Comparison of ENCODE assay signal across 9 cellular contexts in genomic region chr5:141135030-141135717, GRCh38. TPM values are rescaled to one million over a fixed set of nuclear protein-coding genes. Genes with fewer than 3 reads are reported as not detected.
DNase-seq lines count a peak whose midpoint lies in the region; ATAC-seq lines count a peak whose summit lies in the region.
"Had no signal": no experiment of that assay in that cellular context is flagged by ENCODE, and none has a peak within 500 bp of the region (broad histone marks: within the 10 kb centered on the region; RNA-seq: fewer than 3 reads in every experiment).

PCDHB5 (plus strand) TSS chr5:141135206; CDS start chr5:141135435, 229 bp downstream.

- H2BK12ac ChIP-seq in neuronal stem cell (ENCODE audit: low read length) = no peak within 1 kb of the TSS

- no peak within 1 kb of the TSS for H3K4ac ChIP-seq in neuronal stem cell (ENCODE audit: low read length)

- H3K27ac Mint-ChIP-seq in T-helper 2 cell treated with Interferon-gamma antibody and Interleukin-4, amounts not matched to agents 5 μg/mL and 100 μg/mL, for 36 hours = no peak within 1 kb of the TSS

- H4K91ac ChIP-seq in neuronal stem cell (ENCODE audit: low read depth, low read length, poor library complexity) = no peak within 1 kb of the TSS

- H3K27me3 ChIP-seq in endocrine pancreas (ENCODE audit: control insufficient read depth, insufficient read depth, low read length) = no peaks in the 10 kb centered on the region
- H3K27me3 ChIP-seq in neuronal stem cell (ENCODE audit: control insufficient read depth in 3 of 3, insufficient read depth in 3 of 3, low read depth in 1 of 3, low read length in 3 of 3) = no peaks in the 10 kb centered on the region

- H2BK120ac ChIP-seq in neuronal stem cell (ENCODE audit: low read depth, low read length) = no peak within 1 kb of the TSS

- no peak within 1 kb of the TSS for H4K8ac ChIP-seq in neuronal stem cell (ENCODE audit: low read depth, low read length)

- H3K9me3 ChIP-seq in endocrine pancreas (ENCODE audit: control insufficient read depth, low read length) = no peaks in the 10 kb centered on the region
- H3K9me3 ChIP-seq in neuronal stem cell (replicated peaks in 1 of 2; ENCODE audit: control insufficient read depth in 2 of 2, insufficient read depth in 1 of 2, low read depth in 1 of 2, low read length in 2 of 2) = peaks cover 10 to 42% of the 10 kb centered on the region in 2 donors

- peaks cover 35% of the 10 kb centered on the region for H3K9me3 Mint-ChIP-seq in T-helper 2 cell treated with Interferon-gamma antibody and Interleukin-4, amounts not matched to agents 5 μg/mL and 100 μg/mL, for 36 hours

- no peaks in the 10 kb centered on the region for H3K4me1 Mint-ChIP-seq in T-helper 2 cell treated with Interferon-gamma antibody and Interleukin-4, amounts not matched to agents 5 μg/mL and 100 μg/mL, for 36 hours (ENCODE audit: low read depth)

- peak within 1 kb of the TSS; percentile 3 for H2AFZ ChIP-seq in neuronal stem cell (ENCODE audit: low read length)

- H2AK5ac ChIP-seq in neuronal stem cell (ENCODE audit: low read depth, low read length) = no peak within 1 kb of the TSS

- DNase-seq in T-helper 2 cell treated with Interferon-gamma antibody and Interleukin-4, amounts not matched to agents 5 μg/mL and 100 μg/mL, for 36 hours (ENCODE audit: low spot score) = no peak
- DNase-seq in T-helper 2 cell (no peak), NCI-H748 treated with DMSO at 0.1 percent for 48 hours (lab: John Stamatoyannopoulos, UW) (peak; percentile 85), neuronal stem cell (ENCODE audit: low spot score) (no peak), NCI-H345 (lab: John Stamatoyannopoulos, UW) (no peak)
- DNase-seq: DND-41 had no signal

- H3K23ac ChIP-seq in neuronal stem cell (ENCODE audit: low read depth, low read length, poor library complexity) = no peak within 1 kb of the TSS

- no peaks in the 10 kb centered on the region for H3K79me1 ChIP-seq in neuronal stem cell (ENCODE audit: low read depth, low read length)

- peak within 1 kb of the TSS; percentile 20 for H3K4me3 Mint-ChIP-seq in T-helper 2 cell treated with Interferon-gamma antibody and Interleukin-4, amounts not matched to agents 5 μg/mL and 100 μg/mL, for 36 hours

- no peak within 1 kb of the TSS for H3K14ac ChIP-seq in neuronal stem cell (ENCODE audit: low read length)

- H3K27me3 Mint-ChIP-seq in T-helper 2 cell treated with Interferon-gamma antibody and Interleukin-4, amounts not matched to agents 5 μg/mL and 100 μg/mL, for 36 hours (ENCODE audit: low read depth) = no peaks in the 10 kb centered on the region

- no peak within 1 kb of the TSS for H2BK15ac ChIP-seq in neuronal stem cell (ENCODE audit: low read length)

- H3K4me2 ChIP-seq in neuronal stem cell (ENCODE audit: insufficient read depth, low read length, poor library complexity, severe bottlenecking) = no peak within 1 kb of the TSS

- peaks cover 2% of the 10 kb centered on the region for H3K36me3 Mint-ChIP-seq in T-helper 2 cell treated with Interferon-gamma antibody and Interleukin-4, amounts not matched to agents 5 μg/mL and 100 μg/mL, for 36 hours (ENCODE audit: low read depth)

- no peak within 1 kb of the TSS for H2BK5ac ChIP-seq in neuronal stem cell (ENCODE audit: low read length)

- H3K36me3 ChIP-seq in endocrine pancreas (ENCODE audit: control insufficient read depth, insufficient read depth, low read length) (no peaks in the 10 kb centered on the region), neuronal stem cell (replicated peaks in 1 of 2; ENCODE audit: control insufficient read depth in 2 of 2, insufficient read depth in 2 of 2, low read length in 2 of 2) (peaks cover 0 to 3% of the 10 kb centered on the region in 2 donors)

- no peaks in the 10 kb centered on the region for H3K4me1 ChIP-seq in endocrine pancreas (ENCODE audit: control insufficient read depth, insufficient read depth, low read length)
- H3K4me1 ChIP-seq in neuronal stem cell (ENCODE audit: control insufficient read depth in 2 of 2, insufficient read depth in 1 of 2, low read depth in 1 of 2, low read length in 2 of 2) = no peaks in the 10 kb centered on the region

- WGBS in neuronal stem cell (ENCODE audit: extremely low coverage in 2 of 2, insufficient read length in 2 of 2, insufficient replicate concordance in 1 of 2), 2 donors = no CpG with 5 or more reads among the region's 22 CpGs

- no peak within 1 kb of the TSS for H3K18ac ChIP-seq in neuronal stem cell (ENCODE audit: low read length)

- H3K9ac ChIP-seq in endocrine pancreas (ENCODE audit: control insufficient read depth, insufficient read depth, low read length) (no peak within 1 kb of the TSS), neuronal stem cell (ENCODE audit: low read depth, low read length, poor library complexity) (no peak within 1 kb of the TSS)

- peak within 1 kb of the TSS; percentile 58 for H3K4me3 ChIP-seq in endocrine pancreas (ENCODE audit: control insufficient read depth, insufficient read depth, low read length)
- H3K4me3 ChIP-seq in neuronal stem cell (ENCODE audit: low read length in 2 of 2) = peak within 1 kb of the TSS; percentile 44 to 73

- no peak for ATAC-seq in GM21786 (IDR thresholded peaks at IDR 0.05; ENCODE audit: unreplicated experiment)
- no peak for ATAC-seq in HG03045 (IDR thresholded peaks at IDR 0.05; ENCODE audit: unreplicated experiment)

- H3K27ac ChIP-seq in neuronal stem cell (replicated peaks; ENCODE audit: low read length) = no peak within 1 kb of the TSS

RNA-seq across cellular contexts. Expression of gene PCDHB5, which starts in this region (rescaled TPM):
- polyA plus RNA-seq in neuronal stem cell (2013, experiment 1 of 2) = 4.5 TPM
- polyA plus RNA-seq in neuronal stem cell (2013, experiment 2 of 2) = 4.3 TPM
